ENCODE assay signal across 8 cellular contexts in the genomic region with DNA sequence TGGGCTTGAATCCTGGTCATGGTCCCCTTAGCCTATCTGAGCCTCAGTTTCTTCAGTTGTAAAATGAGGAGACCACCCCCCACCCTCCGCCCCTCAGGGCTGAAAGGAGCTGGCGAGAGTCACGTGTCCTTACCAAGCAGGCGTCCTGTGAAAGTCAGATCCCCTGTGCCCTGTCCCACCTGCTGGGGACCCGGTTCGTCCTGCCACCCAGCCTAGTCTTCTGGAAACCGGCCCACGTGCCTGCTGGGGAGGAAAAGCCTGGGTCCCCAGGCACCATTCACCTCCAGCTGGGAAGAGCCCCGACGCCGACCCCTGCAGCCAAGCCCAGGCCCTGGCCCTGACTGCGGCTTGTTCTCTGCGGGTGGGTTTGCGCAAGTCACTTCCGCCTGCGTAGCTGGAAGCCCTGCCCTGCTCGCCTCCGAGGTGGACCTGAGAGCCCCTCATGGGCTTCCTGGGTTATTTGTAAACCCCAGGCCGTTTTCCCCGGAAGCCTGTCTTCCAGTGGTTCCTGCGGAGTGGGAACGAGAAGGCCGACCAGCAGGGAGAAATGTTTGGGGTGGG.
DNase-seq lines count a peak whose midpoint lies in the region; ATAC-seq and TF ChIP-seq lines count a peak whose summit lies in the region.

No MANE protein-coding gene starts in this region.

- H3K4me3 Mint-ChIP-seq in T-helper 1 cell treated with Interleukin-12 subunit alpha and Interleukin-12 subunit beta and Interleukin-4 antibody, amounts not matched to agents 30 μg/mL and 1 μg/mL, for 36 hours = peak overlapping the region; percentile 17

- TF ChIP-seq CTCF in fibroblast of mammary gland (conservative IDR thresholded peaks at IDR 0.05; ENCODE audit: control insufficient read depth, insufficient read depth, low read depth, low read length) (no peak), neutrophil (IDR thresholded peaks at IDR 0.05) (peak; percentile 10)

- H3K27ac ChIP-seq in neutrophil = peak overlapping the region; percentile 96

- no peaks in the 10 kb centered on the region for H3K9me3 Mint-ChIP-seq in T-helper 1 cell treated with Interleukin-12 subunit alpha and Interleukin-12 subunit beta and Interleukin-4 antibody, amounts not matched to agents 30 μg/mL and 1 μg/mL, for 36 hours

- peaks cover 3% of the 10 kb centered on the region for H3K4me1 Mint-ChIP-seq in T-helper 1 cell treated with Interleukin-12 subunit alpha and Interleukin-12 subunit beta and Interleukin-4 antibody, amounts not matched to agents 30 μg/mL and 1 μg/mL, for 36 hours (ENCODE audit: low read depth)

- peaks cover 20% of the 10 kb centered on the region for H3K36me3 Mint-ChIP-seq in T-helper 1 cell treated with Interleukin-12 subunit alpha and Interleukin-12 subunit beta and Interleukin-4 antibody, amounts not matched to agents 30 μg/mL and 1 μg/mL, for 36 hours (ENCODE audit: low read depth)

- peaks cover 63% of the 10 kb centered on the region for H3K36me3 ChIP-seq in neutrophil

- H3K27me3 Mint-ChIP-seq in T-helper 1 cell treated with Interleukin-12 subunit alpha and Interleukin-12 subunit beta and Interleukin-4 antibody, amounts not matched to agents 30 μg/mL and 1 μg/mL, for 36 hours (ENCODE audit: low read depth) = no peaks in the 10 kb centered on the region

- DNase-seq in T-helper 1 cell (no peak), SW480 (ENCODE audit: low spot score) (peak; percentile 57), fibroblast of mammary gland (ENCODE audit: low read depth) (no peak), germinal center (ENCODE audit: low spot score) (no peak)
- DNase-seq in stimulated activated CD8-positive, alpha-beta memory T cell treated with anti-CD3 and anti-CD28 coated beads, Interleukin-4, amount 100 ng/mL, for 48 hours = no peak

- H3K27ac Mint-ChIP-seq in T-helper 1 cell treated with Interleukin-12 subunit alpha and Interleukin-12 subunit beta and Interleukin-4 antibody, amounts not matched to agents 30 μg/mL and 1 μg/mL, for 36 hours = no peak overlapping the region

- H3K27me3 ChIP-seq in neutrophil = no peaks in the 10 kb centered on the region

- peaks cover 47 to 49% of the 10 kb centered on the region in 2 experiments for H3K4me1 ChIP-seq in neutrophil (ENCODE audit: control insufficient read depth in 1 of 2, insufficient read depth in 1 of 2, low read depth in 1 of 2, low read length in 1 of 2)

- H3K4me3 ChIP-seq in fibroblast of mammary gland (ENCODE audit: control insufficient read depth, low read depth, low read length) (peak overlapping the region; percentile 60), neutrophil (ENCODE audit: low read depth in 1 of 2, low read length in 1 of 2) (peak overlapping the region; percentile 75 to 83)

- H3K9me3 ChIP-seq in neutrophil = no peaks in the 10 kb centered on the region

- ATAC-seq in HG02852 (IDR thresholded peaks at IDR 0.05; ENCODE audit: unreplicated experiment) = no peak
